In the genomic region with DNA sequence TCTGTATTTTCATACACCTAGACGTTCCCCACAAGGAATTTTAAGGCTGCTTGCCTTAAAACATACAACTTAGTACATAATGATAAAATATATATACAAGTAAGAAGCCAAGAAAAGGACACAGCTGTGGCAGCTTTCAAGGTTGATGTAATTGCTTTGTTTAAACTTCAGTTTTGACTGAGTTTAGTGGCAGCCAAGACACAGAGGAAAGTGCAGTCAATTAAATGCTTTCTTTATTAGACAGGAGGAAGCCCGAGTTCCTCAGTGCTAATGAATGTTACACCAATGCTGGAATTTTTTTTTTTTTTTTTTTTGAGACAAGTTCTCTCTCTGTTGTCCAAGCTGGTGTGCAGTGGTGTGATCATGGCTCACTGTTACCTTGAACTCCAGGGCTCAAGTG, we compare ENCODE assay signal across 10 cellular contexts. TPM values are rescaled to one million over a fixed set of nuclear protein-coding genes. Genes with fewer than 3 reads are reported as not detected.
"Had no signal": no experiment of that assay in that cellular context is flagged by ENCODE, and none has a peak within 500 bp of the region (broad histone marks: within the 10 kb centered on the region; RNA-seq: fewer than 3 reads in every experiment).

No MANE protein-coding gene starts in this region.

- H3K27me3 Mint-ChIP-seq: IgD-negative memory B cell had no signal

- ATAC-seq: HepG2 had no signal

- H3K4me3 Mint-ChIP-seq: H9, HFFc6, IgD-negative memory B cell had no signal

- H2AFZ ChIP-seq: GM23248 had no signal

- H3K4me1 Mint-ChIP-seq: IgD-negative memory B cell had no signal

- H3K27ac ChIP-seq: GM23248, HL-60 had no signal

- H3K4me3 ChIP-seq: GM23248 had no signal

- H3K9me3 Mint-ChIP-seq: HFFc6, IgD-negative memory B cell had no signal

- H3K9ac ChIP-seq: GM23248 had no signal

- DNase-seq: GM23248, GOT3, H9, HCEC 1CT, HFFc6, KBM-7 had no signal

- H3K27ac Mint-ChIP-seq: HFFc6, IgD-negative memory B cell had no signal

RNA-seq across cellular contexts. Expression of gene STK31, which starts 11.2 kb away (rescaled TPM):
- total RNA-seq: GM23248, HepG2, HFFc6 had no signal
- polyA plus RNA-seq: GM23248, HepG2, IgD-negative memory B cell had no signal

RNA-seq across cellular contexts. Expression of gene FAM221A, which starts 18.8 kb away (rescaled TPM):
- total RNA-seq: HepG2, HT1080 had no signal
